ENCODE assay signal across 10 cellular contexts in the genomic region with DNA sequence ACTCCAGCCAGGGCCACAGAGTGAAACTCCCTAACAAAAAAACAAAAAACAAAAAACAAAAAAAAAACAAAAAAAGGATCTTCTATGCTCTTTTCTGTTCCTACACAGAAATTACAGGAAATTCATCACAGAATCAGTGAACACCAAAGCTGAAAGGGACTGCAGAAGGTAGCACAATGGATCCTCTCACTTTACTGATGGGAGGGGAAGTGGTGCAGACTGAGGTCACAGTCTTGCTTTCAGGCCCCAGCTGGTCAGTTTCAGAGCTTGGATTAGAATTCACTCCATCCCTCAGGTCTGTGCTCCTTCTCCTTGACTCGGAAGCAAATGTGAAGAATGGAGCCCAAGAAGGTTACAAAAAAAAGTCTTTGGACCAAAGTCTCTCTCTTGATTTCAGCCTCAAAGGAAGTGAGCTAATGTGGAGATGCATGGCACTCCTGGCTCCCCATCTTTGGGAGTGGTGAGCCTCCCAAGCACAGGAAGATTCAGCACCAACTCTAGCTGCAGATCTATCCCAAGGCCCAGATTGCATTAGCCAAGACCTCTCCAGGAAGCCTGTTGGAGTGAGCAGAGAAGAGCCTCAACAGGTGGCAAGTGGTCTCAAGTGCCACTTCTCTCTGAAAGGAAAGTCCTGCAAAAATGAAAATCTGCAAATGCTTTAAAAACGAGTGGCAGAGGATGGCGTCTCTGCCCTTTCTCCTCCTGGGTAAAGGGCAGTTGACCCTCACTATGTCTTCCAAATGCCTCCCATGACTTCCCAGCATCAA.
DNase-seq lines count a peak whose midpoint lies in the region; ATAC-seq and TF ChIP-seq lines count a peak whose summit lies in the region.
"Had no signal": no experiment of that assay in that cellular context is flagged by ENCODE, and none has a peak within 500 bp of the region (broad histone marks: within the 10 kb centered on the region; RNA-seq: fewer than 3 reads in every experiment).

No MANE protein-coding gene starts in this region.

- H3K9me3 ChIP-seq in breast epithelium (no peaks in the 10 kb centered on the region), stomach (no peaks in the 10 kb centered on the region)

- H3K27me3 ChIP-seq in breast epithelium (no peaks in the 10 kb centered on the region), stomach (no peaks in the 10 kb centered on the region)

- no peak for TF ChIP-seq EP300 in stomach (IDR thresholded peaks at IDR 0.05)

- TF ChIP-seq CTCF in breast epithelium (IDR thresholded peaks at IDR 0.05), result no peak
- TF ChIP-seq CTCF in MCF 10A (IDR thresholded peaks at IDR 0.05; ENCODE audit: unreplicated experiment), result no peak
- TF ChIP-seq CTCF in stomach (IDR thresholded peaks at IDR 0.05), result no peak

- H3K4me3 Mint-ChIP-seq in MCF 10A (ENCODE audit: unreplicated experiment), result no peak overlapping the region

- intact Hi-C loops in breast epithelium (cut with DNase I; ENCODE audit: low total_unique reads) (loop anchor here (10.0 kb wide), 1 partner anchor 73 kb away; no protein-coding TSS in a partner anchor), MCF 10A (cut with micrococcal nuclease) (no loop called here), stomach (cut with DNase I; ENCODE audit: low total_unique reads) (no loop called here), posterior cingulate gyrus (cut with DNase I) (no loop called here)

- POLR2A ChIA-PET in MCF 10A (lab: Yijun Ruan, JAX), result no interaction called here

- peaks cover 9% of the 10 kb centered on the region for H3K4me1 Mint-ChIP-seq in MCF 10A (ENCODE audit: insufficient read depth, unreplicated experiment)

- BruUV-seq in MCF 10A (replicated peaks; lab: Mats Ljungman, UMichigan), result no TSS peak

- 81 to 95% (median 88%) methylated on average over 3 of the region's 3 CpGs for WGBS in stomach, 5 donors

- H3K4me3 ChIP-seq in breast epithelium (no peak overlapping the region), stomach (no peak overlapping the region)

- peak; percentile 38 for ATAC-seq in HG02623 (IDR thresholded peaks at IDR 0.05; ENCODE audit: unreplicated experiment)

- H3K36me3 Mint-ChIP-seq in MCF 10A (ENCODE audit: insufficient read depth, unreplicated experiment), result no peaks in the 10 kb centered on the region

- no peaks in the 10 kb centered on the region for H3K9me3 Mint-ChIP-seq in MCF 10A (ENCODE audit: unreplicated experiment)

- no peak for DNase-seq in breast epithelium (ENCODE audit: low spot score in 2 of 2)
- no peak for DNase-seq in MCF 10A (ENCODE audit: unreplicated experiment)
- peak; percentile 15 to 18 for DNase-seq in NCI-H187 (lab: John Stamatoyannopoulos, UW)
- no peak for DNase-seq in C1 segment of cervical spinal cord (lab: John Stamatoyannopoulos, UW)
- no peak for DNase-seq in stomach
- DNase-seq in dermis blood vessel endothelial cell, result no peak
- no peak for DNase-seq in posterior cingulate gyrus
- DNase-seq: cortex of kidney, SHP77 had no signal

- no peak for TF ChIP-seq POLR2A in breast epithelium (IDR thresholded peaks at IDR 0.05)
- TF ChIP-seq POLR2A in stomach (IDR thresholded peaks at IDR 0.05), result no peak

- CTCF ChIA-PET in MCF 10A (lab: Yijun Ruan, JAX), result no interaction called here

- no peaks in the 10 kb centered on the region for H3K36me3 ChIP-seq in breast epithelium
- no peaks in the 10 kb centered on the region for H3K36me3 ChIP-seq in stomach

- peaks cover 2 to 10% of the 10 kb centered on the region in 2 donors for H3K4me1 ChIP-seq in breast epithelium
- H3K4me1 ChIP-seq in stomach, result peaks cover 20 to 70% (median 35%) of the 10 kb centered on the region in 4 donors

- H3K27ac Mint-ChIP-seq in MCF 10A (ENCODE audit: low read depth, unreplicated experiment), result no peak overlapping the region

- no peaks in the 10 kb centered on the region for H3K27me3 Mint-ChIP-seq in MCF 10A (ENCODE audit: insufficient read depth, unreplicated experiment)

- H3K27ac ChIP-seq in breast epithelium, result peak overlapping the region; percentile 86 to 92
- peak overlapping the region in 2 of 5 donors; percentile 84 to 85 for H3K27ac ChIP-seq in stomach

Comparison
In these comparisons a context has a peak if more than half of its experiments do, and no peak if none do; other contexts are left out.
1. DNase-seq: peak in NCI-H187 (2 of 2); none in breast epithelium (0 of 2), MCF 10A (single experiment), C1 segment of cervical spinal cord (0 of 14), stomach (single experiment), dermis blood vessel endothelial cell (single experiment) and posterior cingulate gyrus (0 of 10).